9 cellular contexts compared by ENCODE assay signal in the genomic region with DNA sequence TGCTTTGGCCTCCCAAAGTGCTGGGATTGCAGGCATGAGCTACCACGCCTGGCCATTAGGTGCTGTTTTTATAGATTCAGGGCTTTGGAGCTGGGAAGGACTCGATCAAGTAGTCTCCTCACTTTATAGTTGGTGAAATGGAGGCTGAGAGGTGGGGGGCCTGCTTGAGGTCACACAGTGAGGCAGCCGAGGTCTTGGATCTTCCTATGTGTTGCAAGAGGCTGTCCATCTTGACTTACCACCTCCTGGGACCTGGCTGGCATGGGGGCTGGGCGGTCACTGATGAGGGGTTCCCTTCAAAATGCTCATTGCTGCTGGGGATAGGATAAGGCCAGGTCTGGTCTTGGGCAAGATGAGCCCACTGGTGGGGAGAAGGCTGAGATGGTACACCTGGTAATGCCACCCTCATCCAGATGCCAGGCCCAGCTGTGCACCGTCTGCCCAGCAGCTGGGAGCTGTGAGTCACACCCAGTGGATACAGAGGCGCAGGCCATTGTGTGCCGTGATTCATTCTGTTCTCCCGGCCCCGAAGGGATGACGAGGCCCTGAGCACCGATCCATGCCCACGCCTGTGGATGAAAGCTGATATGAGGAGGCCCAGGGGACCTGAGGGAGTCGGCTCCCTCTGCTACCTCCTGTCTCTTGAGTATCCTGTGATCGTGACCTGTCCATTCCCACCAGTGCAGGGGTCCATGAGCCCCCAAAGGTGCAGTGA. TPM values are rescaled to one million over a fixed set of nuclear protein-coding genes. Genes with fewer than 3 reads are reported as not detected.
DNase-seq lines count a peak whose midpoint lies in the region; ATAC-seq, FAIRE-seq and TF ChIP-seq lines count a peak whose summit lies in the region.
"Had no signal": no experiment of that assay in that cellular context is flagged by ENCODE, and none has a peak within 500 bp of the region (broad histone marks: within the 10 kb centered on the region; RNA-seq: fewer than 3 reads in every experiment).

No MANE protein-coding gene starts in this region.

- WGBS in hepatocyte (ENCODE audit: low lambda C conversion rate, missing lambda C conversion rate), result 47% methylated on average over 14 of the region's 14 CpGs
- 54 to 62% (median 59%) methylated on average over 14 of the region's 14 CpGs for WGBS in small intestine, 3 donors

- peaks cover 65% of the 10 kb centered on the region for H3K4me1 Mint-ChIP-seq in GM23338
- no peaks in the 10 kb centered on the region for H3K4me1 Mint-ChIP-seq in activated CD8-positive, alpha-beta memory T cell treated with anti-CD3 and anti-CD28 coated beads, Interleukin-2, amount 10 ng/mL, durations not matched to agents 7 days and 5 days

- H3K4me1 ChIP-seq in GM23338 (ENCODE audit: insufficient read depth) (peaks cover 29% of the 10 kb centered on the region), hepatocyte (ENCODE audit: insufficient read depth) (peaks cover 44% of the 10 kb centered on the region), small intestine (ENCODE audit: control insufficient read depth in 2 of 2, insufficient read depth in 1 of 2, low read depth in 1 of 2, low read length in 1 of 2) (peaks cover 6 to 17% of the 10 kb centered on the region in 2 donors)

- H3K27ac ChIP-seq in GM23338 (ENCODE audit: low read depth), result peak overlapping the region; percentile 64
- H3K27ac ChIP-seq in hepatocyte, result peak overlapping the region; percentile 85
- H3K27ac ChIP-seq in small intestine (ENCODE audit: low read depth in 1 of 2, low read length in 1 of 2), result peak overlapping the region; percentile 21 to 45
- H3K27ac ChIP-seq: HL-60 had no signal

- peak; percentile 9 for ATAC-seq in GM23338
- ATAC-seq in GM21529 (IDR thresholded peaks at IDR 0.05; ENCODE audit: unreplicated experiment), result no peak
- no peak for ATAC-seq in HG03439 (IDR thresholded peaks at IDR 0.05; ENCODE audit: unreplicated experiment)
- ATAC-seq in activated CD8-positive, alpha-beta memory T cell treated with anti-CD3 and anti-CD28 coated beads, Interleukin-2, amount 10 ng/mL, durations not matched to agents 7 days and 5 days, result no peak

- no peaks in the 10 kb centered on the region for H3K27me3 ChIP-seq in GM23338 (ENCODE audit: insufficient read depth)
- no peaks in the 10 kb centered on the region for H3K27me3 ChIP-seq in hepatocyte
- no peaks in the 10 kb centered on the region for H3K27me3 ChIP-seq in small intestine (ENCODE audit: control insufficient read depth in 2 of 2, insufficient read depth in 2 of 2, low read length in 2 of 2)

- CTCF ChIA-PET in activated CD8-positive, alpha-beta memory T cell treated with anti-CD3 and anti-CD28 coated beads, Interleukin-2, amount 10 ng/mL, durations not matched to agents 7 days and 5 days (lab: Charles Lee), result interaction anchor here (1.1 kb wide), 1 partner anchor 16 kb away, joined by 3 read pairs; no protein-coding TSS in a partner anchor

- TF ChIP-seq CTCF in GM23338 (conservative IDR thresholded peaks at IDR 0.05; ENCODE audit: low read depth in 2 of 2) (no peak), hepatocyte (IDR thresholded peaks at IDR 0.05; ENCODE audit: poor library complexity) (no peak)

- H3K4me3 ChIP-seq in GM23338, result peak overlapping the region; percentile 25; the same call in 1 of the 2 replicates
- no peak overlapping the region for H3K4me3 ChIP-seq in hepatocyte
- H3K4me3 ChIP-seq in small intestine (ENCODE audit: low read depth in 1 of 2, low read length in 2 of 2), result no peak overlapping the region

- peak overlapping the region; percentile 91 for H3K27ac Mint-ChIP-seq in GM23338
- H3K27ac Mint-ChIP-seq in activated CD8-positive, alpha-beta memory T cell treated with anti-CD3 and anti-CD28 coated beads, Interleukin-2, amount 10 ng/mL, durations not matched to agents 7 days and 5 days, result no peak overlapping the region

- H3K36me3 ChIP-seq in GM23338 (ENCODE audit: insufficient read depth), result no peaks in the 10 kb centered on the region; the same call in 1 of the 2 replicates
- no peaks in the 10 kb centered on the region for H3K36me3 ChIP-seq in hepatocyte (replicated peaks; ENCODE audit: insufficient read depth, low read depth)
- H3K36me3 ChIP-seq in small intestine (ENCODE audit: control insufficient read depth in 2 of 2, insufficient read depth in 2 of 2, low read length in 2 of 2), result no peaks in the 10 kb centered on the region

- 0 out of 3 replicates have a peak, but pooled peaks cover 9% of the 10 kb centered on the region for H3K36me3 Mint-ChIP-seq in GM23338 (ENCODE audit: low read depth)
- H3K36me3 Mint-ChIP-seq in activated CD8-positive, alpha-beta memory T cell treated with anti-CD3 and anti-CD28 coated beads, Interleukin-2, amount 10 ng/mL, durations not matched to agents 7 days and 5 days, result no peaks in the 10 kb centered on the region

- no peak for FAIRE-seq in small intestine (lab: Jason Lieb, UNC)

- H3K79me2 ChIP-seq in GM23338 (replicated peaks; ENCODE audit: insufficient read depth) (peaks cover 100% of the 10 kb centered on the region), hepatocyte (peaks cover 99% of the 10 kb centered on the region)

- no peaks in the 10 kb centered on the region for H3K9me2 ChIP-seq in GM23338 (ENCODE audit: insufficient read depth)
- no peaks in the 10 kb centered on the region for H3K9me2 ChIP-seq in hepatocyte (replicated peaks; ENCODE audit: insufficient read depth)

- H3K4me2 ChIP-seq in GM23338, result peak overlapping the region; percentile 46
- peak overlapping the region; percentile 41 for H3K4me2 ChIP-seq in hepatocyte

- no peak overlapping the region for H2AFZ ChIP-seq in GM23338
- H2AFZ ChIP-seq in hepatocyte, result no peak overlapping the region

- no peaks in the 10 kb centered on the region for H3K9me3 Mint-ChIP-seq in GM23338
- no peaks in the 10 kb centered on the region for H3K9me3 Mint-ChIP-seq in activated CD8-positive, alpha-beta memory T cell treated with anti-CD3 and anti-CD28 coated beads, Interleukin-2, amount 10 ng/mL, durations not matched to agents 7 days and 5 days (ENCODE audit: low read depth)

- H4K20me1 ChIP-seq in GM23338 (replicated peaks; ENCODE audit: insufficient read depth) (peaks cover 23% of the 10 kb centered on the region), hepatocyte (ENCODE audit: insufficient read depth, poor library complexity, severe bottlenecking) (peaks cover 64% of the 10 kb centered on the region)

- no peak overlapping the region; the same call in 2 of the 3 replicates for H3K4me3 Mint-ChIP-seq in GM23338
- no peak overlapping the region for H3K4me3 Mint-ChIP-seq in activated CD8-positive, alpha-beta memory T cell treated with anti-CD3 and anti-CD28 coated beads, Interleukin-2, amount 10 ng/mL, durations not matched to agents 7 days and 5 days

- DNase-seq in GM23338 (ENCODE audit: low spot score), result no peak
- DNase-seq in amniotic stem cell (lab: John Stamatoyannopoulos, UW), result peak; percentile 92
- DNase-seq in hepatocyte (ENCODE audit: low spot score), result peak; percentile 89
- peak; percentile 67 for DNase-seq in small intestine
- no peak for DNase-seq in NCI-H82 treated with DMSO at 0.1 percent for 48 hours (lab: John Stamatoyannopoulos, UW; ENCODE audit: unreplicated experiment)
- DNase-seq in activated CD8-positive, alpha-beta memory T cell treated with anti-CD3 and anti-CD28 coated beads, Interleukin-2, amount 10 ng/mL, durations not matched to agents 7 days and 5 days, result no peak

- 0 out of 2 replicates have a peak, but pooled peaks cover 2% of the 10 kb centered on the region for H3F3A ChIP-seq in GM23338 (replicated peaks; ENCODE audit: low read depth)

- H3K9me3 ChIP-seq in hepatocyte (ENCODE audit: low read depth), result no peaks in the 10 kb centered on the region
- no peaks in the 10 kb centered on the region for H3K9me3 ChIP-seq in small intestine (ENCODE audit: control insufficient read depth, low read depth)

- H3K27me3 Mint-ChIP-seq in GM23338 (ENCODE audit: insufficient read depth, low read depth, poor library complexity), result peaks cover 20% of the 10 kb centered on the region
- H3K27me3 Mint-ChIP-seq in activated CD8-positive, alpha-beta memory T cell treated with anti-CD3 and anti-CD28 coated beads, Interleukin-2, amount 10 ng/mL, durations not matched to agents 7 days and 5 days, result no peaks in the 10 kb centered on the region

RNA-seq across cellular contexts. Expression of a gene that starts 10.5 kb away (rescaled TPM):
- 76.6 and 85.0 TPM in 2 replicates for total RNA-seq in GM23338 (2014; rRNA removed; shearing (Covaris generic))
- polyA plus RNA-seq in GM23338 (2016; fragmentation: Nextera tagmentation; extraction: Ambion mirVana) (7.3 and 8.5 TPM in 2 replicates), hepatocyte (30.2 and 42.5 TPM in 2 replicates), small intestine (10 to 100 TPM in 2 of 3 donors, 1 to 10 TPM in 1; 7.4 to 26.2 (median 15.7) TPM)
- total RNA-seq in hepatocyte, result 66.7 and 85.1 TPM in 2 replicates
- under 1 TPM; 0.58 to 0.68 TPM for total RNA-seq in activated CD8-positive, alpha-beta memory T cell treated with anti-CD3 and anti-CD28 coated beads, Interleukin-2, amount 10 ng/mL, durations not matched to agents 7 days and 5 days

RNA-seq across cellular contexts. Expression of a gene that starts 47.9 kb away (rescaled TPM):
- total RNA-seq in GM23338 (2014; rRNA removed; shearing (Covaris generic)), result 1,443 and 1,506 TPM in 2 replicates
- 2,790 and 2,911 TPM in 2 replicates for polyA plus RNA-seq in GM23338 (2016; fragmentation: Nextera tagmentation; extraction: Ambion mirVana)
- total RNA-seq in hepatocyte, result 2,319 and 2,589 TPM in 2 replicates
- 1,067 and 1,087 TPM in 2 replicates for polyA plus RNA-seq in hepatocyte
- polyA plus RNA-seq in small intestine, result 1,000 to 10,000 TPM; 2,980 to 5,825 (median 5,408) TPM
- 1,000 to 10,000 TPM; 1,980 to 2,218 TPM for total RNA-seq in activated CD8-positive, alpha-beta memory T cell treated with anti-CD3 and anti-CD28 coated beads, Interleukin-2, amount 10 ng/mL, durations not matched to agents 7 days and 5 days

Comparison
In these comparisons a context has a peak if more than half of its experiments do, and no peak if none do; other contexts are left out.
1. DNase-seq: peak in amniotic stem cell (single experiment), hepatocyte (single experiment) and small intestine (single experiment); none in GM23338 (single experiment), NCI-H82 treated with DMSO at 0.1 percent for 48 hours (single experiment) and activated CD8-positive, alpha-beta memory T cell treated with anti-CD3 and anti-CD28 coated beads, Interleukin-2, amount 10 ng/mL, durations not matched to agents 7 days and 5 days (single experiment).
2. H3K27ac ChIP-seq: peak in every context shown above with its lines; median percentile 85 in hepatocyte; 64 in GM23338; 33 in small intestine.
3. RNA of a gene that starts 10.5 kb away (total RNA-seq): 66.7 to 85.1 TPM in hepatocyte and 76.6 to 85.0 TPM in GM23338; 0.58 to 0.68 TPM in activated CD8-positive, alpha-beta memory T cell treated with anti-CD3 and anti-CD28 coated beads, Interleukin-2, amount 10 ng/mL, durations not matched to agents 7 days and 5 days; every median in the first group is over 10 times any median in the second.